25 cellular contexts compared by ENCODE assay signal in genomic region chr2:147161746-147162145, GRCh38.
"Had no signal": no experiment of that assay in that cellular context is flagged by ENCODE, and none has a peak within 500 bp of the region (broad histone marks: within the 10 kb centered on the region; RNA-seq: fewer than 3 reads in every experiment).

No MANE protein-coding gene starts in this region.

- H3K4me3 ChIP-seq: gastrocnemius medialis, heart left ventricle, hepatocyte, left lung, ovary, psoas muscle, smooth muscle cell, stomach, testis, tibial artery had no signal

- H3K9me3 Mint-ChIP-seq: effector memory CD8-positive, alpha-beta T cell; naive thymus-derived CD8-positive, alpha-beta T cell; type B pancreatic cell had no signal

- H3K27ac Mint-ChIP-seq: effector memory CD8-positive, alpha-beta T cell; naive thymus-derived CD8-positive, alpha-beta T cell; stimulated activated effector memory CD8-positive, alpha-beta T cell treated with anti-CD3 and anti-CD28 coated beads, Interleukin-12 subunit alpha, Interleukin-12 subunit beta, amount 100 ng/mL, for 72 hours; type B pancreatic cell had no signal

- H3K27me3 ChIP-seq: gastrocnemius medialis, heart left ventricle, hepatocyte, left lung, ovary, stomach, testis, tibial artery had no signal

- H3K27me3 Mint-ChIP-seq: effector memory CD8-positive, alpha-beta T cell; type B pancreatic cell had no signal

- H3K4me1 ChIP-seq: gastrocnemius medialis, heart left ventricle, left lung, psoas muscle, stomach, testis, tibial artery had no signal

- H3K79me2 ChIP-seq: hepatocyte had no signal

- H3K36me3 ChIP-seq: gastrocnemius medialis, heart left ventricle, left lung, ovary, stomach, tibial artery had no signal

- H3K27ac ChIP-seq: gastrocnemius medialis, heart left ventricle, hepatocyte, left lung, ovary, psoas muscle, stomach, testis, tibial artery had no signal

- H3K4me1 Mint-ChIP-seq: naive thymus-derived CD8-positive, alpha-beta T cell; stimulated activated effector memory CD8-positive, alpha-beta T cell treated with anti-CD3 and anti-CD28 coated beads, Interleukin-12 subunit alpha, Interleukin-12 subunit beta, amount 100 ng/mL, for 72 hours had no signal

- H3K36me3 Mint-ChIP-seq: naive thymus-derived CD8-positive, alpha-beta T cell; stimulated activated effector memory CD8-positive, alpha-beta T cell treated with anti-CD3 and anti-CD28 coated beads, Interleukin-12 subunit alpha, Interleukin-12 subunit beta, amount 100 ng/mL, for 72 hours; type B pancreatic cell had no signal

- H3K4me2 ChIP-seq: hepatocyte, smooth muscle cell had no signal

- H2AFZ ChIP-seq: hepatocyte had no signal

- H3K9me3 ChIP-seq: gastrocnemius medialis, heart left ventricle, left lung, ovary, psoas muscle, stomach, testis, tibial artery had no signal

- H3K4me3 Mint-ChIP-seq: effector memory CD8-positive, alpha-beta T cell; naive thymus-derived CD8-positive, alpha-beta T cell; stimulated activated effector memory CD8-positive, alpha-beta T cell treated with anti-CD3 and anti-CD28 coated beads, Interleukin-12 subunit alpha, Interleukin-12 subunit beta, amount 100 ng/mL, for 72 hours; type B pancreatic cell had no signal

- DNase-seq: caudate nucleus; cerebellar nuclear complex; cortex of kidney; effector memory CD8-positive, alpha-beta T cell; gastrocnemius medialis; heart left ventricle; left cardiac atrium; left lung; naive thymus-derived CD8-positive, alpha-beta T cell; occipital lobe; ovary; posterior cingulate gyrus; psoas muscle; right cardiac atrium; stimulated activated CD4-positive, alpha-beta T cell treated with anti-CD3 and anti-CD28 coated beads, Interleukin-12 subunit alpha, Interleukin-12 subunit beta, amount 100 ng/mL, for 4 hours; stimulated activated CD4-positive, alpha-beta T cell treated with anti-CD3 and anti-CD28 coated beads, Interleukin-1b, Interleukin-23, amount 100 ng/mL, for 48 hours; stimulated activated CD4-positive, alpha-beta T cell treated with anti-CD3 and anti-CD28 coated beads, Interleukin-4, amount 100 ng/mL, for 1 hour; stimulated activated naive CD4-positive, alpha-beta T cell treated with Interleukin-2 at 50 U/mL for 16 hours; stomach; testis; tibial artery had no signal
